10 cellular contexts compared by ENCODE assay signal in genomic region chr5:55062039-55062779, GRCh38. TPM values are rescaled to one million over a fixed set of nuclear protein-coding genes. Genes with fewer than 3 reads are reported as not detected.
DNase-seq lines count a peak whose midpoint lies in the region; ATAC-seq and TF ChIP-seq lines count a peak whose summit lies in the region.
"Had no signal": no experiment of that assay in that cellular context is flagged by ENCODE, and none has a peak within 500 bp of the region (broad histone marks: within the 10 kb centered on the region; RNA-seq: fewer than 3 reads in every experiment).

No MANE protein-coding gene starts in this region.

- intact Hi-C loops in activated CD4-positive, alpha-beta T cell treated with anti-CD3 and anti-CD28 coated beads, Interleukin-2, amount 10 ng/mL, durations not matched to agents 24 days and 14 days (cut with micrococcal nuclease) = loop anchor here (1.0 kb wide), 3 partner anchors 10 to 40 kb away; partner anchors contain the start of gene GZMA

- no peak overlapping the region for H3K27ac ChIP-seq in osteoblast (ENCODE audit: low read depth, low read length)

- H2AFZ ChIP-seq in osteoblast (ENCODE audit: low read length) = no peak overlapping the region

- H3K4me1 Mint-ChIP-seq in activated CD4-positive, alpha-beta T cell treated with anti-CD3 and anti-CD28 coated beads, Interleukin-2, amount 10 ng/mL, durations not matched to agents 24 days and 14 days = peaks cover 68% of the 10 kb centered on the region
- peaks cover 61% of the 10 kb centered on the region for H3K4me1 Mint-ChIP-seq in activated naive CD8-positive, alpha-beta T cell treated with anti-CD3 and anti-CD28 coated beads, Interleukin-2, amount 50 U/mL, for 24 hours

- H3K4me1 ChIP-seq in osteoblast (ENCODE audit: insufficient read depth, low read length) = peaks cover 19% of the 10 kb centered on the region

- H3K79me2 ChIP-seq in osteoblast (ENCODE audit: insufficient read depth, low read length) = no peaks in the 10 kb centered on the region

- no peaks in the 10 kb centered on the region for H3K36me3 ChIP-seq in osteoblast (ENCODE audit: insufficient read depth, low read length)

- H3K4me2 ChIP-seq in osteoblast (ENCODE audit: insufficient read depth, low read length) = no peak overlapping the region

- no peaks in the 10 kb centered on the region for H4K20me1 ChIP-seq in osteoblast (ENCODE audit: insufficient read depth, low read length)

- H3K27ac Mint-ChIP-seq in activated CD4-positive, alpha-beta T cell treated with anti-CD3 and anti-CD28 coated beads, Interleukin-2, amount 10 ng/mL, durations not matched to agents 24 days and 14 days = peak overlapping the region; percentile 94
- H3K27ac Mint-ChIP-seq in activated naive CD8-positive, alpha-beta T cell treated with anti-CD3 and anti-CD28 coated beads, Interleukin-2, amount 50 U/mL, for 24 hours = peak overlapping the region; percentile 86

- peak overlapping the region; percentile 85 for H3K4me3 Mint-ChIP-seq in activated CD4-positive, alpha-beta T cell treated with anti-CD3 and anti-CD28 coated beads, Interleukin-2, amount 10 ng/mL, durations not matched to agents 24 days and 14 days
- H3K4me3 Mint-ChIP-seq in activated naive CD8-positive, alpha-beta T cell treated with anti-CD3 and anti-CD28 coated beads, Interleukin-2, amount 50 U/mL, for 24 hours = peak overlapping the region; percentile 74

- no peak for TF ChIP-seq CTCF in osteoblast (IDR thresholded peaks at IDR 0.05; ENCODE audit: extremely low read depth, low read depth, low read length)

- peaks cover 28% of the 10 kb centered on the region for H3K9me3 Mint-ChIP-seq in activated CD4-positive, alpha-beta T cell treated with anti-CD3 and anti-CD28 coated beads, Interleukin-2, amount 10 ng/mL, durations not matched to agents 24 days and 14 days
- peaks cover 6% of the 10 kb centered on the region for H3K9me3 Mint-ChIP-seq in activated naive CD8-positive, alpha-beta T cell treated with anti-CD3 and anti-CD28 coated beads, Interleukin-2, amount 50 U/mL, for 24 hours

- no peak overlapping the region for H3K4me3 ChIP-seq in osteoblast (ENCODE audit: insufficient read depth, low read length)

- no peaks in the 10 kb centered on the region for H3K9me3 ChIP-seq in osteoblast (ENCODE audit: low read depth, low read length)

- H3K27me3 ChIP-seq in osteoblast (ENCODE audit: insufficient read depth, low read length) = no peaks in the 10 kb centered on the region

- H3K36me3 Mint-ChIP-seq in activated CD4-positive, alpha-beta T cell treated with anti-CD3 and anti-CD28 coated beads, Interleukin-2, amount 10 ng/mL, durations not matched to agents 24 days and 14 days (ENCODE audit: low read depth) = peaks cover 38% of the 10 kb centered on the region
- H3K36me3 Mint-ChIP-seq in activated naive CD8-positive, alpha-beta T cell treated with anti-CD3 and anti-CD28 coated beads, Interleukin-2, amount 50 U/mL, for 24 hours (ENCODE audit: low read depth) = peaks cover 4% of the 10 kb centered on the region

- DNase-seq in NCI-H1105 treated with DMSO at 0.1 percent for 48 hours (lab: John Stamatoyannopoulos, UW) = peak; percentile 61
- peak; percentile 94 for DNase-seq in activated CD4-positive, alpha-beta T cell treated with anti-CD3 and anti-CD28 coated beads, Interleukin-2, amount 10 ng/mL, durations not matched to agents 24 days and 14 days
- peak; percentile 74 for DNase-seq in activated naive CD8-positive, alpha-beta T cell treated with anti-CD3 and anti-CD28 coated beads, Interleukin-2, amount 50 U/mL, for 24 hours
- DNase-seq in stimulated activated CD8-positive, alpha-beta memory T cell treated with anti-CD3 and anti-CD28 coated beads, Interleukin-2, amount 100 ng/mL, for 48 hours (ENCODE audit: low read depth in 2 of 2) = peak; percentile 37 to 39
- DNase-seq in osteoblast (ENCODE audit: insufficient read length, low spot score, missing footprints) = no peak
- DNase-seq in HPDE6-E6E7 (ENCODE audit: extremely low spot score) = no peak
- DNase-seq in NOMO-1 treated with dmso at 0.1 percent for 144 hours (lab: John Stamatoyannopoulos, UW; ENCODE audit: unreplicated experiment) = no peak
- DNase-seq: H7 had no signal

- H3K27me3 Mint-ChIP-seq in activated CD4-positive, alpha-beta T cell treated with anti-CD3 and anti-CD28 coated beads, Interleukin-2, amount 10 ng/mL, durations not matched to agents 24 days and 14 days = no peaks in the 10 kb centered on the region
- H3K27me3 Mint-ChIP-seq in activated naive CD8-positive, alpha-beta T cell treated with anti-CD3 and anti-CD28 coated beads, Interleukin-2, amount 50 U/mL, for 24 hours = no peaks in the 10 kb centered on the region

- ATAC-seq in activated naive CD8-positive, alpha-beta T cell treated with anti-CD3 and anti-CD28 coated beads, Interleukin-2, amount 50 U/mL, for 24 hours = peak; percentile 83
- ATAC-seq in HG03135 (IDR thresholded peaks at IDR 0.05; ENCODE audit: unreplicated experiment) = no peak

RNA-seq across cellular contexts. Expression of gene GZMK, which starts 38.2 kb away (rescaled TPM):
- 0.70 and 0.78 TPM in 2 replicates for total RNA-seq in activated CD4-positive, alpha-beta T cell treated with anti-CD3 and anti-CD28 coated beads, Interleukin-2, amount 10 ng/mL, durations not matched to agents 24 days and 14 days
- total RNA-seq in osteoblast = not detected in 2 replicates
- total RNA-seq: H7, IMR-90 had no signal

RNA-seq across cellular contexts. Expression of gene GZMA, which starts 40.2 kb away (rescaled TPM):
- 87.6 and 91.2 TPM in 2 replicates for total RNA-seq in activated CD4-positive, alpha-beta T cell treated with anti-CD3 and anti-CD28 coated beads, Interleukin-2, amount 10 ng/mL, durations not matched to agents 24 days and 14 days
- total RNA-seq in osteoblast = not detected in 2 replicates
- total RNA-seq: H7, IMR-90 had no signal

Comparison
In these comparisons a context has a peak if more than half of its experiments do, and no peak if none do; other contexts are left out.
1. DNase-seq: peak in NCI-H1105 treated with DMSO at 0.1 percent for 48 hours (single experiment), activated CD4-positive, alpha-beta T cell treated with anti-CD3 and anti-CD28 coated beads, Interleukin-2, amount 10 ng/mL, durations not matched to agents 24 days and 14 days (single experiment), activated naive CD8-positive, alpha-beta T cell treated with anti-CD3 and anti-CD28 coated beads, Interleukin-2, amount 50 U/mL, for 24 hours (single experiment) and stimulated activated CD8-positive, alpha-beta memory T cell treated with anti-CD3 and anti-CD28 coated beads, Interleukin-2, amount 100 ng/mL, for 48 hours (2 of 2); none in osteoblast (single experiment), HPDE6-E6E7 (single experiment) and NOMO-1 treated with dmso at 0.1 percent for 144 hours (single experiment).
2. RNA of gene GZMA, which starts 40.2 kb away (total RNA-seq): 87.6 to 91.2 TPM in activated CD4-positive, alpha-beta T cell treated with anti-CD3 and anti-CD28 coated beads, Interleukin-2, amount 10 ng/mL, durations not matched to agents 24 days and 14 days; not detected in osteoblast; every median in the first group is over 10 times any median in the second.